Comparison of ENCODE assay signal across 23 cellular contexts in genomic region chr1:59329412-59330053, GRCh38. TPM values are rescaled to one million over a fixed set of nuclear protein-coding genes. Genes with fewer than 3 reads are reported as not detected.
DNase-seq lines count a peak whose midpoint lies in the region; ATAC-seq and TF ChIP-seq lines count a peak whose summit lies in the region.
"Had no signal": no experiment of that assay in that cellular context is flagged by ENCODE, and none has a peak within 500 bp of the region (broad histone marks: within the 10 kb centered on the region; RNA-seq: fewer than 3 reads in every experiment).

No MANE protein-coding gene starts in this region.

- no peak for TF ChIP-seq CTCF in RWPE2 (IDR thresholded peaks at IDR 0.05; ENCODE audit: poor library complexity, severe bottlenecking)
- no peak for TF ChIP-seq CTCF in MCF 10A (IDR thresholded peaks at IDR 0.05; ENCODE audit: unreplicated experiment)
- no peak for TF ChIP-seq CTCF in foreskin keratinocyte (conservative IDR thresholded peaks at IDR 0.05)
- no peak for TF ChIP-seq CTCF in adrenal gland (IDR thresholded peaks at IDR 0.05)
- no peak for TF ChIP-seq CTCF in ovary (IDR thresholded peaks at IDR 0.05)

- POLR2A ChIA-PET in MCF 10A (lab: Yijun Ruan, JAX): interaction anchor here (0.6 to 2.7 kb wide), 10 partner anchors 11 to 546 kb away, joined by 3 to 16 read pairs (median 4); partner anchors contain the start of genes FGGY and JUN
- POLR2A ChIA-PET in naive thymus-derived CD4-positive, alpha-beta T cell (lab: Charles Lee): no interaction called here

- peaks cover 19% of the 10 kb centered on the region for H3K4me1 ChIP-seq in RWPE2 (ENCODE audit: insufficient read depth, poor library complexity, severe bottlenecking)
- H3K4me1 ChIP-seq in foreskin keratinocyte: peaks cover 27% of the 10 kb centered on the region
- no peaks in the 10 kb centered on the region for H3K4me1 ChIP-seq in adrenal gland (replicated peaks in 1 of 2)
- H3K4me1 ChIP-seq in naive thymus-derived CD4-positive, alpha-beta T cell (ENCODE audit: control insufficient read depth in 2 of 2, insufficient read depth in 2 of 2, low read length in 2 of 2): peaks cover 3 to 10% of the 10 kb centered on the region in 2 donors
- H3K4me1 ChIP-seq in ovary (ENCODE audit: insufficient read depth): no peaks in the 10 kb centered on the region

- H3K9me3 Mint-ChIP-seq in MCF 10A (ENCODE audit: unreplicated experiment): peaks cover 6% of the 10 kb centered on the region
- H3K9me3 Mint-ChIP-seq in naive thymus-derived CD4-positive, alpha-beta T cell: peaks cover 0 to 12% (median 0%) of the 10 kb centered on the region in 11 donors

- CTCF ChIA-PET in MCF 10A (lab: Yijun Ruan, JAX): interaction anchor here (0.6 to 1.3 kb wide), 3 partner anchors 14 to 173 kb away, joined by 3 to 6 read pairs (median 3); no protein-coding TSS in a partner anchor
- CTCF ChIA-PET in naive thymus-derived CD4-positive, alpha-beta T cell (lab: Charles Lee): no interaction called here

- H3K36me3 ChIP-seq in RWPE2 (ENCODE audit: low read depth) (no peaks in the 10 kb centered on the region; the same call in 1 of the 2 replicates), adrenal gland (replicated peaks in 1 of 2) (no peaks in the 10 kb centered on the region), ovary (no peaks in the 10 kb centered on the region)
- H3K36me3 ChIP-seq in naive thymus-derived CD4-positive, alpha-beta T cell (ENCODE audit: control insufficient read depth in 2 of 3, insufficient read depth in 3 of 3, low read length in 3 of 3): no peaks in the 10 kb centered on the region
- H3K36me3 ChIP-seq: MG63 had no signal

- TF ChIP-seq POLR2A in adrenal gland (IDR thresholded peaks at IDR 0.05) (no peak), ovary (IDR thresholded peaks at IDR 0.05) (no peak)

- BruUV-seq in MCF 10A (replicated peaks; lab: Mats Ljungman, UMichigan): no TSS peak

- WGBS in adrenal gland, 4 donors: 93 to 97% (median 96%) methylated on average over 4 of the region's 4 CpGs
- 93 to 96% (median 94%) methylated on average over 4 of the region's 4 CpGs for WGBS in ovary, 3 donors

- no peaks in the 10 kb centered on the region for H3K27me3 Mint-ChIP-seq in MCF 10A (ENCODE audit: insufficient read depth, unreplicated experiment)
- H3K27me3 Mint-ChIP-seq in naive thymus-derived CD4-positive, alpha-beta T cell: no peaks in the 10 kb centered on the region

- no peak overlapping the region for H3K4me3 Mint-ChIP-seq in MCF 10A (ENCODE audit: unreplicated experiment)
- no peak overlapping the region for H3K4me3 Mint-ChIP-seq in naive thymus-derived CD4-positive, alpha-beta T cell

- no peaks in the 10 kb centered on the region for H3K9me3 ChIP-seq in RWPE2 (ENCODE audit: severe bottlenecking)
- H3K9me3 ChIP-seq in adrenal gland (replicated peaks in 1 of 3): no peaks in the 10 kb centered on the region
- H3K9me3 ChIP-seq in naive thymus-derived CD4-positive, alpha-beta T cell (ENCODE audit: control insufficient read depth in 2 of 3, low read length in 3 of 3): no peaks in the 10 kb centered on the region
- no peaks in the 10 kb centered on the region for H3K9me3 ChIP-seq in ovary
- H3K9me3 ChIP-seq: MG63, SK-N-SH had no signal

- H3K27ac ChIP-seq in RWPE2 (ENCODE audit: poor library complexity, severe bottlenecking) (peak overlapping the region; percentile 34), foreskin keratinocyte (peak overlapping the region; percentile 8), adrenal gland (no peak overlapping the region), ovary (no peak overlapping the region)
- H3K27ac ChIP-seq in naive thymus-derived CD4-positive, alpha-beta T cell (ENCODE audit: low read depth, low read length): no peak overlapping the region
- H3K27ac ChIP-seq: HL-60 had no signal

- peak overlapping the region; percentile 50 for H3K27ac Mint-ChIP-seq in MCF 10A (ENCODE audit: low read depth, unreplicated experiment)
- no peak overlapping the region for H3K27ac Mint-ChIP-seq in naive thymus-derived CD4-positive, alpha-beta T cell

- intact Hi-C loops in MCF 10A (cut with micrococcal nuclease): no loop called here
- intact Hi-C loops in adrenal gland (cut with DNase I): no loop called here
- intact Hi-C loops in naive thymus-derived CD4-positive, alpha-beta T cell (cut with micrococcal nuclease): loop anchor here in 1 of 2 donors (2.0 kb wide), 1 partner anchor 33 kb away; the partner anchor contains the start of gene FGGY
- intact Hi-C loops in ovary (cut with DNase I): no loop called here

- ATAC-seq in RWPE2 (ENCODE audit: low read depth) (peak; percentile 96), foreskin keratinocyte (peak; percentile 94)
- no peak for ATAC-seq in naive thymus-derived CD4-positive, alpha-beta T cell

- no peaks in the 10 kb centered on the region for H3K36me3 Mint-ChIP-seq in MCF 10A (ENCODE audit: insufficient read depth, unreplicated experiment)
- H3K36me3 Mint-ChIP-seq in naive thymus-derived CD4-positive, alpha-beta T cell: peaks cover 10 to 54% (median 24%) of the 10 kb centered on the region in 5 donors

- no peak for TF ChIP-seq EP300 in ovary (IDR thresholded peaks at IDR 0.05)

- no peaks in the 10 kb centered on the region for H3K27me3 ChIP-seq in RWPE2 (ENCODE audit: insufficient read depth, poor library complexity, severe bottlenecking)
- H3K27me3 ChIP-seq in foreskin keratinocyte: no peaks in the 10 kb centered on the region
- no peaks in the 10 kb centered on the region for H3K27me3 ChIP-seq in adrenal gland
- no peaks in the 10 kb centered on the region for H3K27me3 ChIP-seq in naive thymus-derived CD4-positive, alpha-beta T cell (ENCODE audit: control insufficient read depth in 2 of 2, insufficient read depth in 2 of 2, low read length in 2 of 2)
- no peaks in the 10 kb centered on the region for H3K27me3 ChIP-seq in ovary
- H3K27me3 ChIP-seq: MG63 had no signal

- peak; percentile 68 for DNase-seq in RWPE2 (ENCODE audit: low spot score)
- DNase-seq in MCF 10A (ENCODE audit: unreplicated experiment): peak; percentile 74
- peak; percentile 73 to 88 for DNase-seq in foreskin keratinocyte
- DNase-seq in adrenal gland: no peak
- DNase-seq in NCI-H524 treated with DMSO at 0.1 percent for 48 hours (lab: John Stamatoyannopoulos, UW): no peak
- no peak for DNase-seq in naive thymus-derived CD4-positive, alpha-beta T cell
- DNase-seq in ovary: no peak
- DNase-seq: ACHN, C1 segment of cervical spinal cord, DMS79 treated with DMSO at 0.1 percent for 48 hours, H7, IMR-90, Karpas-422, MG63, NCI-H1092 treated with DMSO at 0.1 percent for 48 hours, NCI-H146, NCI-H2029 treated with DMSO at 0.1 percent for 48 hours, NCI-H2171, NCI-H446, NCI-H69, SHP77 treated with DMSO at 0.1 percent for 48 hours, SK-N-SH had no signal

- peaks cover 32% of the 10 kb centered on the region for H3K4me1 Mint-ChIP-seq in MCF 10A (ENCODE audit: insufficient read depth, unreplicated experiment)
- H3K4me1 Mint-ChIP-seq in naive thymus-derived CD4-positive, alpha-beta T cell: peaks cover 5 to 38% (median 20%) of the 10 kb centered on the region in 7 donors

- no peak overlapping the region for H3K4me3 ChIP-seq in RWPE2 (ENCODE audit: severe bottlenecking)
- H3K4me3 ChIP-seq in adrenal gland: no peak overlapping the region
- no peak overlapping the region for H3K4me3 ChIP-seq in naive thymus-derived CD4-positive, alpha-beta T cell (ENCODE audit: low read length)
- H3K4me3 ChIP-seq in ovary: no peak overlapping the region
- H3K4me3 ChIP-seq: MG63 had no signal

RNA-seq across cellular contexts. Expression of gene FGGY, which starts 32.6 kb away (rescaled TPM):
- total RNA-seq in MCF 10A (2022) (8.0 and 10.6 TPM in 2 replicates), foreskin keratinocyte (8.6 and 9.9 TPM in 2 replicates), adrenal gland (10 to 100 TPM; 26.1 to 75.5 (median 37.7) TPM), ovary (10 to 100 TPM; 28.8 to 62.0 (median 50.5) TPM)
- polyA plus RNA-seq in foreskin keratinocyte (6.4 and 8.1 TPM in 2 replicates), adrenal gland (10 to 100 TPM in 1 of 3 donors, 1 to 10 TPM in 2; 7.4 to 26.9 (median 7.9) TPM), ovary (10 to 100 TPM in 1 of 2 donors, 1 to 10 TPM in 1; 7.9 to 15.9 TPM)
- 10 to 100 TPM; 10.7 to 15.2 (median 13.9) TPM for total RNA-seq in naive thymus-derived CD4-positive, alpha-beta T cell
- polyA plus RNA-seq in naive thymus-derived CD4-positive, alpha-beta T cell: 1 to 10 TPM; 2.5 to 5.4 TPM

Comparison
In these comparisons a context has a peak if more than half of its experiments do, and no peak if none do; other contexts are left out.
1. DNase-seq: peak in RWPE2 (single experiment), MCF 10A (single experiment) and foreskin keratinocyte (2 of 2); none in adrenal gland (0 of 7), NCI-H524 treated with DMSO at 0.1 percent for 48 hours (single experiment), naive thymus-derived CD4-positive, alpha-beta T cell (0 of 9) and ovary (0 of 5).
2. H3K27ac ChIP-seq: peak in RWPE2 (single experiment) and foreskin keratinocyte (single experiment); none in adrenal gland (0 of 5), naive thymus-derived CD4-positive, alpha-beta T cell (single experiment) and ovary (0 of 2).